ENCODE assay signal across 16 cellular contexts in genomic region chr16:64478258-64478906, GRCh38.
DNase-seq lines count a peak whose midpoint lies in the region; ATAC-seq, FAIRE-seq and TF ChIP-seq lines count a peak whose summit lies in the region.
"Had no signal": no experiment of that assay in that cellular context is flagged by ENCODE, and none has a peak within 500 bp of the region (broad histone marks: within the 10 kb centered on the region; RNA-seq: fewer than 3 reads in every experiment).

No MANE protein-coding gene starts in this region.

- ATAC-seq in GM21526 (IDR thresholded peaks at IDR 0.05; ENCODE audit: low FRiP score, unreplicated experiment): no peak
- ATAC-seq: effector memory CD8-positive, alpha-beta T cell; K562 had no signal

- H4K20me1 ChIP-seq in endothelial cell of umbilical vein (replicated peaks; ENCODE audit: control insufficient read depth, extremely low read depth, insufficient read depth, low read length) (no peaks in the 10 kb centered on the region), osteoblast (ENCODE audit: insufficient read depth, low read length) (no peaks in the 10 kb centered on the region)

- H3K27me3 ChIP-seq in Caco-2 (replicated peaks; ENCODE audit: control insufficient read depth, insufficient read depth, low read length): no peaks in the 10 kb centered on the region
- no peaks in the 10 kb centered on the region for H3K27me3 ChIP-seq in endothelial cell of umbilical vein (ENCODE audit: control insufficient read depth in 2 of 2, insufficient read depth in 2 of 2, low read length in 2 of 2)
- H3K27me3 ChIP-seq in osteoblast (ENCODE audit: insufficient read depth, low read length): no peaks in the 10 kb centered on the region

- H3K9me3 ChIP-seq in Caco-2 (no peaks in the 10 kb centered on the region), endothelial cell of umbilical vein (replicated peaks; ENCODE audit: control insufficient read depth, insufficient read depth, low read length) (no peaks in the 10 kb centered on the region), osteoblast (ENCODE audit: low read depth, low read length) (no peaks in the 10 kb centered on the region)

- H3K4me2 ChIP-seq in endothelial cell of umbilical vein (ENCODE audit: insufficient read depth, low read length) (peak overlapping the region; percentile 45), osteoblast (ENCODE audit: insufficient read depth, low read length) (peak overlapping the region; percentile 46)

- no peaks in the 10 kb centered on the region for H3K9me1 ChIP-seq in endothelial cell of umbilical vein (replicated peaks; ENCODE audit: control insufficient read depth, extremely low read depth, insufficient read depth, low read length)

- H3K27me3 Mint-ChIP-seq in Caco-2 (ENCODE audit: insufficient read depth, unreplicated experiment): no peaks in the 10 kb centered on the region
- H3K27me3 Mint-ChIP-seq: effector memory CD8-positive, alpha-beta T cell had no signal

- FAIRE-seq in endothelial cell of umbilical vein (lab: Jason Lieb, UNC): peak; percentile 81
- FAIRE-seq: GM12892, K562 had no signal

- intact Hi-C loops in Caco-2 (cut with micrococcal nuclease; ENCODE audit: unreplicated experiment): loop anchor here (1.0 to 10.0 kb wide), 3 partner anchors 15 to 640 kb away; no protein-coding TSS in a partner anchor
- intact Hi-C loops in endothelial cell of umbilical vein (cut with micrococcal nuclease): loop anchor here (1.0 to 10.0 kb wide), 5 partner anchors 80 to 639 kb away; no protein-coding TSS in a partner anchor

- CTCF ChIA-PET in Caco-2 (lab: Charles Lee): no interaction called here
- CTCF ChIA-PET in endothelial cell of umbilical vein (lab: Charles Lee): interaction anchor here (0.5 to 1.3 kb wide), 9 partner anchors 8 to 1018 kb away, joined by 3 to 7 read pairs (median 3); no protein-coding TSS in a partner anchor

- POLR2A ChIA-PET in Caco-2 (lab: Charles Lee): no interaction called here
- POLR2A ChIA-PET in endothelial cell of umbilical vein (lab: Charles Lee): no interaction called here

- dilution Hi-C loops in endothelial cell of umbilical vein (cut with MboI; ENCODE audit: extremely low pct_ligation_motif_present, low sequenced_read_pairs): no loop called here

- H3K36me3 ChIP-seq in Caco-2 (ENCODE audit: control insufficient read depth, insufficient read depth, low read length) (no peaks in the 10 kb centered on the region), endothelial cell of umbilical vein (ENCODE audit: control insufficient read depth in 2 of 2, extremely low read depth in 1 of 2, insufficient read depth in 2 of 2, low read length in 2 of 2) (no peaks in the 10 kb centered on the region), osteoblast (ENCODE audit: insufficient read depth, low read length) (no peaks in the 10 kb centered on the region)

- H3K27ac ChIP-seq in endothelial cell of umbilical vein (ENCODE audit: insufficient read depth, low read depth, low read length) (peak overlapping the region; percentile 48), osteoblast (ENCODE audit: low read depth, low read length) (peak overlapping the region; percentile 73)

- H3K9ac ChIP-seq in endothelial cell of umbilical vein (replicated peaks; ENCODE audit: extremely low read depth, insufficient read depth, low read length): no peak overlapping the region

- H3K4me3 Mint-ChIP-seq in Caco-2 (ENCODE audit: unreplicated experiment): peak overlapping the region; percentile 15
- H3K4me3 Mint-ChIP-seq: effector memory CD8-positive, alpha-beta T cell; type B pancreatic cell had no signal

- H2AFZ ChIP-seq in endothelial cell of umbilical vein (ENCODE audit: low read depth, low read length) (no peak overlapping the region), osteoblast (ENCODE audit: low read length) (no peak overlapping the region)

- no TSS peak for BruUV-seq in Caco-2 (replicated peaks; lab: Mats Ljungman, UMichigan)
- no TSS peak for BruUV-seq in endothelial cell of umbilical vein (replicated peaks; lab: Mats Ljungman, UMichigan)

- peaks cover 9% of the 10 kb centered on the region for H3K9me3 Mint-ChIP-seq in Caco-2 (ENCODE audit: unreplicated experiment)
- H3K9me3 Mint-ChIP-seq: type B pancreatic cell had no signal

- DNase-seq in Caco-2 (peak; percentile 73 to 76), M059J (ENCODE audit: low read depth) (peak; percentile 68), endothelial cell of umbilical vein (ENCODE audit: low read depth, low spot score) (peak; percentile 90), osteoblast (ENCODE audit: insufficient read length, low spot score, missing footprints) (no peak), retina (no peak), NCI-H1694 treated with DMSO at 0.1 percent for 48 hours (lab: John Stamatoyannopoulos, UW) (no peak), cerebellar cortex (ENCODE audit: low spot score) (no peak)
- DNase-seq: activated CD4-positive, alpha-beta T cell treated with anti-CD3 and anti-CD28 coated beads for 4 hours; activated naive CD4-positive, alpha-beta T cell treated with Interleukin-2 at 50 U/mL for 16 hours; effector memory CD8-positive, alpha-beta T cell; NCI-H510A; occipital lobe had no signal

- H3K79me2 ChIP-seq in endothelial cell of umbilical vein (ENCODE audit: control insufficient read depth, insufficient read depth, low read length): no peaks in the 10 kb centered on the region
- no peaks in the 10 kb centered on the region for H3K79me2 ChIP-seq in osteoblast (ENCODE audit: insufficient read depth, low read length)

- H3K4me1 ChIP-seq in Caco-2 (peaks cover 32% of the 10 kb centered on the region), endothelial cell of umbilical vein (ENCODE audit: control insufficient read depth, extremely low read depth, insufficient read depth, low read length) (peaks cover 19% of the 10 kb centered on the region), osteoblast (ENCODE audit: insufficient read depth, low read length) (peaks cover 36% of the 10 kb centered on the region)

- H3K4me1 Mint-ChIP-seq in Caco-2 (ENCODE audit: low read depth, unreplicated experiment): peaks cover 35% of the 10 kb centered on the region

- H3K36me3 Mint-ChIP-seq in Caco-2 (ENCODE audit: insufficient read depth, unreplicated experiment): no peaks in the 10 kb centered on the region
- H3K36me3 Mint-ChIP-seq: type B pancreatic cell had no signal

- TF ChIP-seq CTCF in Caco-2 (IDR thresholded peaks at IDR 0.05; ENCODE audit: insufficient read depth in 1 of 2, low read depth in 1 of 2, low read length in 1 of 2, severe bottlenecking in 1 of 2, unreplicated experiment in 1 of 2) (no peak), endothelial cell of umbilical vein (IDR thresholded peaks at IDR 0.05; ENCODE audit: extremely low read depth in 1 of 2, insufficient read depth in 1 of 2, low read depth in 1 of 2, low read length in 2 of 2) (no peak), osteoblast (IDR thresholded peaks at IDR 0.05; ENCODE audit: extremely low read depth, low read depth, low read length) (no peak)

- H3K4me3 ChIP-seq in Caco-2 (ENCODE audit: low read depth, low read length) (no peak overlapping the region), endothelial cell of umbilical vein (replicated peaks in 1 of 3; ENCODE audit: insufficient read depth in 1 of 3, low read depth in 1 of 3, low read length in 3 of 3) (no peak overlapping the region), osteoblast (ENCODE audit: insufficient read depth, low read length) (peak overlapping the region; percentile 26)
- H3K4me3 ChIP-seq: K562 had no signal

- H3K27ac Mint-ChIP-seq in Caco-2 (ENCODE audit: unreplicated experiment): peak overlapping the region; percentile 12
- H3K27ac Mint-ChIP-seq: effector memory CD8-positive, alpha-beta T cell; type B pancreatic cell had no signal

- no peak for TF ChIP-seq POLR2A in endothelial cell of umbilical vein (IDR thresholded peaks at IDR 0.05; ENCODE audit: low read depth, low read length)

TF ChIP-seq in endothelial cell of umbilical vein, 7 proteins besides CTCF, POLR2A, EP300 and RAD21:
- TF ChIP-seq FOS (IDR thresholded peaks at IDR 0.05; ENCODE audit: borderline replicate concordance, insufficient read depth, low read length) (peak; percentile 26), JUN (IDR thresholded peaks at IDR 0.05; ENCODE audit: borderline replicate concordance, insufficient read depth, insufficient read length, low read depth) (peak; percentile 31), MAX (IDR thresholded peaks at IDR 0.05; ENCODE audit: insufficient read depth, insufficient read length) (no peak), GATA2 (IDR thresholded peaks at IDR 0.05; ENCODE audit: insufficient read depth, insufficient read length, low read depth, low read length) (peak; percentile 51), EZH2 (IDR thresholded peaks at IDR 0.05; ENCODE audit: borderline replicate concordance, low read depth, low read length, severe bottlenecking) (no peak), MYC (IDR thresholded peaks at IDR 0.05; ENCODE audit: low read depth, low read length) (no peak), POLR2AphosphoS5 (IDR thresholded peaks at IDR 0.05; ENCODE audit: insufficient read depth, low read depth, low read length) (peak; percentile 74)

Comparison
In these comparisons a context has a peak if more than half of its experiments do, and no peak if none do; other contexts are left out.
1. DNase-seq: peak in Caco-2 (2 of 2), M059J (single experiment) and endothelial cell of umbilical vein (single experiment); none in osteoblast (single experiment), retina (single experiment), NCI-H1694 treated with DMSO at 0.1 percent for 48 hours (single experiment) and cerebellar cortex (single experiment).